8 cellular contexts compared by ENCODE assay signal in genomic region chr5:148374693-148375360, GRCh38. TPM values are rescaled to one million over a fixed set of nuclear protein-coding genes. Genes with fewer than 3 reads are reported as not detected.
DNase-seq lines count a peak whose midpoint lies in the region; ATAC-seq and TF ChIP-seq lines count a peak whose summit lies in the region.

No MANE protein-coding gene starts in this region.

- DNase-seq in DMS114 treated with DMSO at 0.1 percent for 48 hours (lab: John Stamatoyannopoulos, UW; ENCODE audit: unreplicated experiment), result peak; percentile 24
- DNase-seq in NCI-H446 treated with DMSO at 0.1 percent for 48 hours (lab: John Stamatoyannopoulos, UW), result peak; percentile 10
- no peak for DNase-seq in left ventricle myocardium inferior
- no peak for DNase-seq in smooth muscle cell (lab: John Stamatoyannopoulos, UW; ENCODE audit: unreplicated experiment)
- DNase-seq in mesenteric fat pad (ENCODE audit: low spot score), result no peak

- no peak overlapping the region for H3K4me3 ChIP-seq in left ventricle myocardium inferior
- no peak overlapping the region for H3K4me3 ChIP-seq in smooth muscle cell

- H3K36me3 Mint-ChIP-seq in activated T-helper 17 cell treated with anti-CD3 and anti-CD28 coated beads, Interleukin-2, amount 50 U/mL, for 72 hours (ENCODE audit: low read depth), result no peaks in the 10 kb centered on the region

- H3K4me2 ChIP-seq in smooth muscle cell, result no peak overlapping the region

- no peak overlapping the region for H3K27ac Mint-ChIP-seq in activated T-helper 17 cell treated with anti-CD3 and anti-CD28 coated beads, Interleukin-2, amount 50 U/mL, for 72 hours

- no peaks in the 10 kb centered on the region for H3K9me3 ChIP-seq in left ventricle myocardium inferior (replicated peaks)
- no peaks in the 10 kb centered on the region for H3K9me3 ChIP-seq in smooth muscle cell (replicated peaks; ENCODE audit: low read depth)

- H3K36me3 ChIP-seq in left ventricle myocardium inferior (peaks cover 16% of the 10 kb centered on the region), smooth muscle cell (ENCODE audit: low read depth) (no peaks in the 10 kb centered on the region)

- peaks cover 30% of the 10 kb centered on the region for H3K4me1 ChIP-seq in left ventricle myocardium inferior
- peaks cover 4% of the 10 kb centered on the region for H3K4me1 ChIP-seq in smooth muscle cell (ENCODE audit: low read depth)

- no peak overlapping the region for H3K9ac ChIP-seq in smooth muscle cell (ENCODE audit: low read depth)

- TF ChIP-seq CTCF in left ventricle myocardium inferior (IDR thresholded peaks at IDR 0.05; ENCODE audit: borderline replicate concordance) (peak; percentile 67), smooth muscle cell (IDR thresholded peaks at IDR 0.05; ENCODE audit: borderline replicate concordance, insufficient read depth, poor library complexity, severe bottlenecking) (peak; percentile 64)

- ATAC-seq in GM19023 (IDR thresholded peaks at IDR 0.05; ENCODE audit: unreplicated experiment) (peak; percentile 86), HG03135 (IDR thresholded peaks at IDR 0.05; ENCODE audit: unreplicated experiment) (peak; percentile 78)
- ATAC-seq in activated T-helper 17 cell treated with anti-CD3 and anti-CD28 coated beads, Interleukin-2, amount 50 U/mL, for 72 hours (replicated peaks), result peak; percentile 57

- H3K9me3 Mint-ChIP-seq in activated T-helper 17 cell treated with anti-CD3 and anti-CD28 coated beads, Interleukin-2, amount 50 U/mL, for 72 hours, result no peaks in the 10 kb centered on the region

- H2AFZ ChIP-seq in smooth muscle cell (ENCODE audit: low read depth), result no peak overlapping the region

- H3F3A ChIP-seq in smooth muscle cell (ENCODE audit: low read depth), result no peaks in the 10 kb centered on the region

- no peak overlapping the region for H3K4me3 Mint-ChIP-seq in activated T-helper 17 cell treated with anti-CD3 and anti-CD28 coated beads, Interleukin-2, amount 50 U/mL, for 72 hours

- intact Hi-C loops in left ventricle myocardium inferior (cut with micrococcal nuclease), result loop anchor here (5.0 kb wide), 1 partner anchor 198 kb away; no protein-coding TSS in a partner anchor

- H3K79me2 ChIP-seq in smooth muscle cell (ENCODE audit: low read depth), result no peaks in the 10 kb centered on the region

- peaks cover 3% of the 10 kb centered on the region for H3K4me1 Mint-ChIP-seq in activated T-helper 17 cell treated with anti-CD3 and anti-CD28 coated beads, Interleukin-2, amount 50 U/mL, for 72 hours

- peaks cover 5% of the 10 kb centered on the region for H3K27me3 Mint-ChIP-seq in activated T-helper 17 cell treated with anti-CD3 and anti-CD28 coated beads, Interleukin-2, amount 50 U/mL, for 72 hours

- 68% methylated on average over 3 of the region's 3 CpGs for WGBS in smooth muscle cell (ENCODE audit: low lambda C conversion rate)

- H3K27me3 ChIP-seq in left ventricle myocardium inferior (ENCODE audit: low read depth) (no peaks in the 10 kb centered on the region), smooth muscle cell (ENCODE audit: low read depth) (no peaks in the 10 kb centered on the region)

- no peaks in the 10 kb centered on the region for H4K20me1 ChIP-seq in smooth muscle cell (ENCODE audit: low read depth)

- H3K27ac ChIP-seq in left ventricle myocardium inferior (replicated peaks) (no peak overlapping the region), smooth muscle cell (ENCODE audit: low read depth) (peak overlapping the region; percentile 4)

RNA-seq across cellular contexts. Expression of gene FBXO38, which starts 8.9 kb away (rescaled TPM):
- 10 to 100 TPM; 44.1 to 53.0 TPM for total RNA-seq in activated T-helper 17 cell treated with anti-CD3 and anti-CD28 coated beads, Interleukin-2, amount 50 U/mL, for 72 hours
- total RNA-seq in left ventricle myocardium inferior, result 38.0 TPM
- 44.5 and 61.4 TPM in 2 replicates for total RNA-seq in smooth muscle cell
- 23.7 and 24.4 TPM in 2 replicates for polyA plus RNA-seq in smooth muscle cell
- 45.4 TPM for total RNA-seq in mesenteric fat pad

RNA-seq across cellular contexts. Expression of gene SPINK9, which starts 39.5 kb away (rescaled TPM):
- not detected for total RNA-seq in activated T-helper 17 cell treated with anti-CD3 and anti-CD28 coated beads, Interleukin-2, amount 50 U/mL, for 72 hours
- total RNA-seq in left ventricle myocardium inferior (not detected), smooth muscle cell (4.0 and 5.3 TPM in 2 replicates), mesenteric fat pad (not detected)
- 4.2 and 5.9 TPM in 2 replicates for polyA plus RNA-seq in smooth muscle cell

Comparison
In these comparisons a context has a peak if more than half of its experiments do, and no peak if none do; other contexts are left out.
1. DNase-seq: peak in DMS114 treated with DMSO at 0.1 percent for 48 hours (single experiment) and NCI-H446 treated with DMSO at 0.1 percent for 48 hours (single experiment); none in left ventricle myocardium inferior (single experiment), smooth muscle cell (single experiment) and mesenteric fat pad (single experiment).
2. Peak in every context shown above with its lines, with median percentiles within 50 percentile points of each other: ATAC-seq.